ENCODE assay signal across 1 cellular context in genomic region chr2:147689510-147689909, GRCh38.
TF ChIP-seq lines count a peak whose summit lies in the region.

No MANE protein-coding gene starts in this region.

TF ChIP-seq in HepG2, 621 proteins besides CTCF, POLR2A, EP300 and RAD21 (continued from another document):
- TF ChIP-seq, protein P1, sequence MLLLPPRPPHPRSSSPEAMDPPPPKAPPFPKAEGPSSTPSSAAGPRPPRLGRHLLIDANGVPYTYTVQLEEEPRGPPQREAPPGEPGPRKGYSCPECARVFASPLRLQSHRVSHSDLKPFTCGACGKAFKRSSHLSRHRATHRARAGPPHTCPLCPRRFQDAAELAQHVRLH (CRISPR knock-in tag; IDR thresholded peaks at IDR 0.05; ENCODE audit: borderline replicate concordance, low read depth) = no peak
